Comparison of ENCODE assay signal across 8 cellular contexts in genomic region chr20:63706852-63707557, GRCh38. TPM values are rescaled to one million over a fixed set of nuclear protein-coding genes. Genes with fewer than 3 reads are reported as not detected.
DNase-seq lines count a peak whose midpoint lies in the region; ATAC-seq and TF ChIP-seq lines count a peak whose summit lies in the region.

No MANE protein-coding gene starts in this region.

- peak overlapping the region; percentile 97 for H3K4me3 ChIP-seq in Karpas-422 (ENCODE audit: low read length)
- peak overlapping the region; percentile 99 for H3K4me3 ChIP-seq in colonic mucosa
- H3K4me3 ChIP-seq in right lobe of liver = peak overlapping the region; percentile 98 to 99 (median 99)

- peaks cover 44% of the 10 kb centered on the region for H3K36me3 Mint-ChIP-seq in WTC11
- peaks cover 35% of the 10 kb centered on the region for H3K36me3 Mint-ChIP-seq in stimulated activated memory B cell treated with anti-CD40 and anti-IgM and Interleukin-4, amounts not matched to agents 10 μg/mL and 1 μg/mL and 100 μg/mL, for 72 hours

- no peaks in the 10 kb centered on the region for H3K9me2 ChIP-seq in Karpas-422 (replicated peaks; ENCODE audit: insufficient read depth, low read length)

- peak overlapping the region; percentile 94 for H3K4me2 ChIP-seq in Karpas-422 (ENCODE audit: low read depth, low read length, poor library complexity, severe bottlenecking)

- TF ChIP-seq CTCF in WTC11 (IDR thresholded peaks at IDR 0.05) = peak; percentile 19; the same call in 1 of the 2 replicates
- TF ChIP-seq CTCF in colonic mucosa (IDR thresholded peaks at IDR 0.05) = no peak
- peak; percentile 40 to 57 (median 51) for TF ChIP-seq CTCF in right lobe of liver (IDR thresholded peaks at IDR 0.05)

- H4K20me1 ChIP-seq in Karpas-422 (ENCODE audit: insufficient read depth, low read depth, low read length) = peaks cover 13% of the 10 kb centered on the region; the same call in 1 of the 2 replicates

- ATAC-seq in GM21619 (IDR thresholded peaks at IDR 0.05; ENCODE audit: unreplicated experiment) = peak; percentile 17
- ATAC-seq in WTC11 = peak; percentile 27
- peak; percentile 58 to 74 (median 70) for ATAC-seq in right lobe of liver
- ATAC-seq in stimulated activated memory B cell treated with anti-CD40 and anti-IgM and Interleukin-4, amounts not matched to agents 10 μg/mL and 1 μg/mL and 100 μg/mL, for 72 hours = peak; percentile 65

- TF ChIP-seq POLR2A in right lobe of liver (IDR thresholded peaks at IDR 0.05) = no peak

- peaks cover 28% of the 10 kb centered on the region for H3K36me3 ChIP-seq in Karpas-422 (ENCODE audit: insufficient read depth, low read length)
- H3K36me3 ChIP-seq in colonic mucosa = peaks cover 11% of the 10 kb centered on the region
- peaks cover 0 to 24% (median 9%) of the 10 kb centered on the region in 4 donors for H3K36me3 ChIP-seq in right lobe of liver

- H3K4me1 ChIP-seq in Karpas-422 (ENCODE audit: low read length) (peaks cover 20% of the 10 kb centered on the region), colonic mucosa (peaks cover 22% of the 10 kb centered on the region), right lobe of liver (peaks cover 0 to 18% (median 4%) of the 10 kb centered on the region in 4 donors)

- peak overlapping the region; percentile 80 for H3K4me3 Mint-ChIP-seq in WTC11
- H3K4me3 Mint-ChIP-seq in stimulated activated memory B cell treated with anti-CD40 and anti-IgM and Interleukin-4, amounts not matched to agents 10 μg/mL and 1 μg/mL and 100 μg/mL, for 72 hours = peak overlapping the region; percentile 88

- H3K9me3 Mint-ChIP-seq in WTC11 = no peaks in the 10 kb centered on the region
- no peaks in the 10 kb centered on the region for H3K9me3 Mint-ChIP-seq in stimulated activated memory B cell treated with anti-CD40 and anti-IgM and Interleukin-4, amounts not matched to agents 10 μg/mL and 1 μg/mL and 100 μg/mL, for 72 hours

- CTCF ChIA-PET in WTC11 (lab: Charles Lee) = interaction anchor here (0.6 to 2.7 kb wide), 15 partner anchors 10 to 169 kb away, joined by 3 to 25 read pairs (median 5); partner anchors contain the start of genes LIME1, PTK6, SLC2A4RG and TNFRSF6B

- intact Hi-C loops in colonic mucosa (cut with DNase I) = loop anchor here (10.0 kb wide), 1 partner anchor 88 kb away; no protein-coding TSS in a partner anchor
- intact Hi-C loops in right lobe of liver (cut with DNase I) = no loop called here

- no peak overlapping the region for H2AFZ ChIP-seq in Karpas-422 (ENCODE audit: low read length)

- DNase-seq in DMS79 (lab: John Stamatoyannopoulos, UW) = peak; percentile 38
- DNase-seq in Karpas-422 = peak; percentile 77
- DNase-seq in WTC11 (ENCODE audit: low spot score) = peak; percentile 63
- peak; percentile 66 for DNase-seq in colonic mucosa
- peak; percentile 73 to 77 (median 74) for DNase-seq in right lobe of liver
- DNase-seq in amniotic stem cell (lab: John Stamatoyannopoulos, UW) = no peak

- H3K27ac Mint-ChIP-seq in WTC11 = no peak overlapping the region
- H3K27ac Mint-ChIP-seq in stimulated activated memory B cell treated with anti-CD40 and anti-IgM and Interleukin-4, amounts not matched to agents 10 μg/mL and 1 μg/mL and 100 μg/mL, for 72 hours = peak overlapping the region; percentile 83

- WGBS in right lobe of liver (ENCODE audit: insufficient coverage, low coverage, low lambda C conversion rate, missing lambda C conversion rate) = under 1% methylated on average over 16 of the region's 56 CpGs

- H3K27ac ChIP-seq in Karpas-422 (ENCODE audit: low read length) (peak overlapping the region; percentile 7; the same call in 1 of the 2 replicates), colonic mucosa (peak overlapping the region; percentile 91), right lobe of liver (peak overlapping the region; percentile 67 to 86 (median 79))

- peaks cover 10% of the 10 kb centered on the region for H3K4me1 Mint-ChIP-seq in WTC11
- H3K4me1 Mint-ChIP-seq in stimulated activated memory B cell treated with anti-CD40 and anti-IgM and Interleukin-4, amounts not matched to agents 10 μg/mL and 1 μg/mL and 100 μg/mL, for 72 hours = peaks cover 56% of the 10 kb centered on the region

- H3K27me3 Mint-ChIP-seq in WTC11 (ENCODE audit: low read depth) = no peaks in the 10 kb centered on the region
- H3K27me3 Mint-ChIP-seq in stimulated activated memory B cell treated with anti-CD40 and anti-IgM and Interleukin-4, amounts not matched to agents 10 μg/mL and 1 μg/mL and 100 μg/mL, for 72 hours = no peaks in the 10 kb centered on the region

- H3K9ac ChIP-seq in Karpas-422 (ENCODE audit: low read length) (peak overlapping the region; percentile 94), colonic mucosa (ENCODE audit: low read depth in 2 of 2, low read length in 2 of 2) (peak overlapping the region; percentile 92 to 100)

- POLR2A ChIA-PET in WTC11 (lab: Charles Lee) = interaction anchor here (0.6 to 1.6 kb wide), 5 partner anchors 11 to 266 kb away, joined by 3 to 7 read pairs (median 3); partner anchors contain the start of genes RTEL1 and TNFRSF6B

- H3K27me3 ChIP-seq in Karpas-422 (ENCODE audit: low read length) (no peaks in the 10 kb centered on the region), colonic mucosa (no peaks in the 10 kb centered on the region), right lobe of liver (no peaks in the 10 kb centered on the region)

- peaks cover 57% of the 10 kb centered on the region for H3K79me2 ChIP-seq in Karpas-422 (ENCODE audit: low read length)

- H3K9me3 ChIP-seq in Karpas-422 (ENCODE audit: low read length) = no peaks in the 10 kb centered on the region
- H3K9me3 ChIP-seq in colonic mucosa = no peaks in the 10 kb centered on the region
- no peaks in the 10 kb centered on the region for H3K9me3 ChIP-seq in right lobe of liver

TF ChIP-seq in WTC11, 78 proteins besides CTCF, POLR2A, EP300 and RAD21 (continues in another document):
- TF ChIP-seq TEAD1 (CRISPR knock-in tag; IDR thresholded peaks at IDR 0.05) = no peak
- TF ChIP-seq FOXK1 (CRISPR knock-in tag; IDR thresholded peaks at IDR 0.05) = no peak
- 0 out of 2 replicates have a peak, but pooled peaks have one; percentile 22 for TF ChIP-seq TCF7 (CRISPR knock-in tag; IDR thresholded peaks at IDR 0.05; ENCODE audit: low read depth)
- TF ChIP-seq HMGA2 (CRISPR knock-in tag; IDR thresholded peaks at IDR 0.05) = no peak
- TF ChIP-seq NR3C1 (CRISPR knock-in tag; conservative IDR thresholded peaks at IDR 0.05; ENCODE audit: low read depth) = no peak
- TF ChIP-seq KAT7 (CRISPR knock-in tag; IDR thresholded peaks at IDR 0.05; ENCODE audit: borderline replicate concordance) = no peak
- no peak for TF ChIP-seq EMX1 (CRISPR knock-in tag; IDR thresholded peaks at IDR 0.05)
- no peak for TF ChIP-seq ZNF263 (CRISPR knock-in tag; IDR thresholded peaks at IDR 0.05; ENCODE audit: low read depth)
- 0 out of 2 replicates have a peak, but pooled peaks have one; percentile 51 for TF ChIP-seq ATF3 (CRISPR knock-in tag; conservative IDR thresholded peaks at IDR 0.05)
- no peak for TF ChIP-seq PRRX2 (CRISPR knock-in tag; IDR thresholded peaks at IDR 0.05)
- no peak for TF ChIP-seq ZNF512 (CRISPR knock-in tag; IDR thresholded peaks at IDR 0.05; ENCODE audit: borderline replicate concordance)
- no peak for TF ChIP-seq ZNF232 (CRISPR knock-in tag; IDR thresholded peaks at IDR 0.05)

RNA-seq across cellular contexts. Expression of gene ARFRP1, which starts 0.8 kb away (rescaled TPM):
- 15.1 and 30.2 TPM in 2 replicates for total RNA-seq in Karpas-422 (2014; rRNA removed; shearing (Covaris generic); ENCODE audit: low replicate concordance)
- total RNA-seq in WTC11 (2021) (24.3 to 30.2 TPM (median 27.4 TPM) in 3 replicates), colonic mucosa (10 to 100 TPM; 35.3 to 76.9 TPM), right lobe of liver (10 to 100 TPM; 16.0 to 22.2 (median 20.2) TPM)

RNA-seq across cellular contexts. Expression of gene ZGPAT, which starts 0.8 kb away (rescaled TPM):
- 12.2 and 33.6 TPM in 2 replicates for total RNA-seq in Karpas-422 (2014; rRNA removed; shearing (Covaris generic); ENCODE audit: low replicate concordance)
- total RNA-seq in WTC11 (2021) = 28.3 to 31.0 TPM (median 30.4 TPM) in 3 replicates
- total RNA-seq in colonic mucosa = 10 to 100 TPM; 27.2 to 41.4 TPM
- total RNA-seq in right lobe of liver = 10 to 100 TPM; 18.7 to 68.9 (median 31.9) TPM

RNA-seq across cellular contexts. Expression of gene TNFRSF6B, which starts 10.6 kb away (rescaled TPM):
- 2.5 and 4.6 TPM in 2 replicates for total RNA-seq in Karpas-422 (2014; rRNA removed; shearing (Covaris generic); ENCODE audit: low replicate concordance)
- not detected in 3 replicates for total RNA-seq in WTC11 (2021)
- 1 to 10 TPM in 1 of 2 donors, not detected in 1; 7.5 TPM for total RNA-seq in colonic mucosa
- 1 to 10 TPM in 1 of 6 experiments, under 1 TPM in 2, not detected in 3; 0.56 to 1.0 (median 0.62) TPM for total RNA-seq in right lobe of liver

RNA-seq across cellular contexts. Expression of gene LIME1, which starts 29.5 kb away (rescaled TPM):
- 3.4 and 9.8 TPM in 2 replicates for total RNA-seq in Karpas-422 (2014; rRNA removed; shearing (Covaris generic); ENCODE audit: low replicate concordance)
- total RNA-seq in WTC11 (2021) = 4.5 to 7.0 TPM (median 6.0 TPM) in 3 replicates
- total RNA-seq in colonic mucosa = 10 to 100 TPM; 10.8 to 20.0 TPM
- 100 to 1,000 TPM in 2 of 6 experiments, 10 to 100 TPM in 4; 37.0 to 118 (median 65.5) TPM for total RNA-seq in right lobe of liver

RNA-seq across cellular contexts. Expression of gene SLC2A4RG, which starts 32.6 kb away (rescaled TPM):
- total RNA-seq in Karpas-422 (2014; rRNA removed; shearing (Covaris generic); ENCODE audit: low replicate concordance) = 18.6 and 37.9 TPM in 2 replicates
- total RNA-seq in WTC11 (2021) (41.6 to 47.2 TPM (median 43.3 TPM) in 3 replicates), colonic mucosa (10 to 100 TPM; 44.3 to 75.3 TPM), right lobe of liver (100 to 1,000 TPM in 2 of 6 experiments, 10 to 100 TPM in 4; 36.0 to 180 (median 73.8) TPM)

Comparison
In these comparisons a context has a peak if more than half of its experiments do, and no peak if none do; other contexts are left out.
1. ATAC-seq: peak in every context shown above with its lines; median percentile 70 in right lobe of liver; 65 in stimulated activated memory B cell treated with anti-CD40 and anti-IgM and Interleukin-4, amounts not matched to agents 10 μg/mL and 1 μg/mL and 100 μg/mL, for 72 hours; 27 in WTC11; 17 in GM21619.
2. H3K27ac ChIP-seq: peak in every context shown above with its lines; median percentile 91 in colonic mucosa; 79 in right lobe of liver; 7 in Karpas-422.